Comparison of ENCODE assay signal across 29 cellular contexts in the genomic region with DNA sequence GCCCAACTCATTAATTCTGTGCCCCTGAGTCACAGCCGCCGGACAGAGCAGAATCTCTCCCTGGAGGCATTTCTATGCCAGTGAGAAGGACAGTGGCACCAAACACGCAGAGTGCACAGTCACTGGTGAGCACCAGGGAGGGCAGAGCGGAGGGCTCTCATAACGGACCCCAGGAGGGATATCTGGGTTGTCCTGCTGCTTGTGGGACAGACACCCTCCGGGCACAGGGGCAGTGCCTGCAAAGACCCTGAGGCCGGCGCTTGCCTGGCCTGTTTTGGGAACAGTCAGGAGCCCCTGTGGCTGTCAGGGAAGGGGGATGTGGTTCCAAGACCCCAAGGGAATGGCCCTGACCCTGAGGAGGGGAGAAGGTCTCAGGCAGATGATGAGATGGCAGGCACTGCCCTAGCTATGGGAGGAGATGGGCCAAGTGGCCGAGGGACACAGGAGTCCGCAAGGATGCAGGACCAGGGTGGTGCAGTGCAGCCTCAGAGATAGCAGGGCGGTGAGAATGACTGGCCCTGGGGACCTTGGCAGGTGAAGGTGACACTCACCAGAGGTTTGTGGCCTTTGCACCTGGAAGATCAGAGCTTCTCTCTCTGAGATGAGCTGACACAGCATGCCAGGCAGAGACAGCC.
"Had no signal": no experiment of that assay in that cellular context is flagged by ENCODE, and none has a peak within 500 bp of the region (broad histone marks: within the 10 kb centered on the region; RNA-seq: fewer than 3 reads in every experiment).

No MANE protein-coding gene starts in this region.

- H3K27me3 ChIP-seq: neutrophil, ovary, thyroid gland, upper lobe of left lung, vagina had no signal

- H3K9me3 ChIP-seq: heart left ventricle, left lung, lower lobe of right lung, neutrophil, ovary, sigmoid colon, thyroid gland, transverse colon, upper lobe of left lung, vagina had no signal

- H3K4me2 ChIP-seq: smooth muscle cell had no signal

- DNase-seq: heart left ventricle; hypothalamus; immature natural killer cell; left cardiac atrium; lower lobe of right lung; mammary epithelial cell; mesenchymal stem cell; naive thymus-derived CD8-positive, alpha-beta T cell; occipital lobe; retina; right cardiac atrium; sigmoid colon; stimulated activated CD4-positive, alpha-beta T cell treated with anti-CD3 and anti-CD28 coated beads, Interleukin-1b, Interleukin-23, amount 100 ng/mL, for 48 hours; stimulated activated CD4-positive, alpha-beta T cell treated with anti-CD3 and anti-CD28 coated beads, Interleukin-2, amount 100 ng/mL, for 48 hours; stimulated activated CD4-positive, alpha-beta T cell treated with anti-CD3 and anti-CD28 coated beads, Interleukin-4, amount 100 ng/mL, for 4 hours; stimulated activated CD8-positive, alpha-beta memory T cell treated with anti-CD3 and anti-CD28 coated beads, Interleukin-4, amount 100 ng/mL, for 48 hours; stimulated activated naive CD4-positive, alpha-beta T cell treated with Interleukin-2 at 50 U/mL for 16 hours; stimulated activated naive CD8-positive, alpha-beta T cell treated with anti-CD3 and anti-CD28 coated beads, Interleukin-15, amount 100 ng/mL, for 72 hours; substantia nigra; transverse colon; upper lobe of left lung had no signal

- H3K36me3 ChIP-seq: heart left ventricle, left lung, lower lobe of right lung, neutrophil, ovary, sigmoid colon, thyroid gland, transverse colon, upper lobe of left lung, vagina had no signal

- H3K4me3 ChIP-seq: heart left ventricle, left lung, lower lobe of right lung, ovary, sigmoid colon, smooth muscle cell, thyroid gland, transverse colon, upper lobe of left lung, vagina had no signal

- H3K4me1 ChIP-seq: heart left ventricle, left lung, lower lobe of right lung, thyroid gland, transverse colon, upper lobe of left lung, vagina had no signal

- H3K27ac ChIP-seq: heart left ventricle, left lung, lower lobe of right lung, neutrophil, ovary, sigmoid colon, thyroid gland, transverse colon, upper lobe of left lung, vagina had no signal

- ATAC-seq: heart left ventricle; left cardiac atrium; left lung; lower lobe of right lung; naive thymus-derived CD8-positive, alpha-beta T cell; right cardiac atrium; stimulated activated memory B cell treated with anti-CD40 and anti-IgM and Interleukin-4, amounts not matched to agents 10 μg/mL and 1 μg/mL and 100 μg/mL, for 72 hours; stimulated activated naive CD8-positive, alpha-beta T cell treated with anti-CD3 and anti-CD28 coated beads, Interleukin-15, amount 100 ng/mL, for 72 hours had no signal

- FAIRE-seq: islet of Langerhans had no signal
